In the genomic region with DNA sequence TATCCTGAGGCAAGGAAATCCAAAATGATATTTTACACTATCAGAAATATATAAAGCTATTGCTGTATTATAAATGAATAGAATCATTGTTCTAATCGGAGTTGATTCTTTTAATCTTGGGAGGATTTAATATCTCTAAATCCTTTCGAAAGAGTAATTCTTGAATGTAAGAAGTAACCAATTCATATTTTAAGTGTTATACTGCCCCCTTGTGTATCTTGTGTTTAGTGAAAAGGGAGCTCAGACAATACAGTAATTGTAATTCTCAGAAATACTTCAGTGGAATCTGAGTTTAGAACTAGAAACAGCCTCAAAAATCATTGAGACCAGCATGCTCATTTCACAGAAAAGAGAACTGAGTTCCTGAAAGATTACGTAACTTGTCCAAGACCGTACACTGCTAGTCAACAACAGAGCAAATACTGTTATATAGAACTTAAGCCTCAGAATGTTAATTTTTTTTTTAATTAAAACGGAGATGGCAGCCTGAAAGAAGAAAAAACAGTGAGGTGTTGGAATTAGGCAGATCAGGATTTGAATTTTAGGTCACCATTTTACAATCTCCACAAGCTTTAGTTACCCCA, we compare ENCODE assay signal across 8 cellular contexts. TPM values are rescaled to one million over a fixed set of nuclear protein-coding genes. Genes with fewer than 3 reads are reported as not detected.
A peak's percentile ranks its signal among the peaks of the same experiment; 100 is the strongest.
DNase-seq lines count a peak whose midpoint lies in the region; ATAC-seq and TF ChIP-seq lines count a peak whose summit lies in the region.

No MANE protein-coding gene starts in this region.

- peaks cover 3% of the 10 kb centered on the region for H3K4me1 Mint-ChIP-seq in chondrocyte (ENCODE audit: low read depth)

- no peaks in the 10 kb centered on the region for H3K4me1 ChIP-seq in right lobe of liver
- H3K4me1 ChIP-seq in effector memory CD4-positive, alpha-beta T cell (ENCODE audit: control insufficient read depth, insufficient read depth, low read length, poor library complexity, severe bottlenecking): no peaks in the 10 kb centered on the region

- H3K36me3 ChIP-seq in right lobe of liver: no peaks in the 10 kb centered on the region
- no peaks in the 10 kb centered on the region for H3K36me3 ChIP-seq in effector memory CD4-positive, alpha-beta T cell (ENCODE audit: control insufficient read depth, insufficient read depth, low read length)

- WGBS in right lobe of liver (ENCODE audit: insufficient coverage, low coverage, low lambda C conversion rate, missing lambda C conversion rate): 8% methylated on average over 5 of the region's 5 CpGs

- no peak overlapping the region for H3K27ac Mint-ChIP-seq in chondrocyte (ENCODE audit: unreplicated experiment)

- H3K27ac ChIP-seq in right lobe of liver: no peak overlapping the region
- H3K27ac ChIP-seq in effector memory CD4-positive, alpha-beta T cell (ENCODE audit: insufficient read depth, low read length, poor library complexity, severe bottlenecking): no peak overlapping the region

- ATAC-seq in GM18907 (IDR thresholded peaks at IDR 0.05; ENCODE audit: unreplicated experiment) (peak; percentile 72), right lobe of liver (peak; percentile 67 to 82 (median 72)), GM19467 (IDR thresholded peaks at IDR 0.05; ENCODE audit: unreplicated experiment) (no peak)

- DNase-seq in AG20443 (ENCODE audit: low spot score): peak; percentile 42
- DNase-seq in Jurkat, Clone E6-1 (ENCODE audit: low read depth, low spot score): peak; percentile 63
- DNase-seq in NOMO-1 treated with dmso at 0.1 percent for 144 hours (lab: John Stamatoyannopoulos, UW; ENCODE audit: unreplicated experiment): peak; percentile 9
- DNase-seq in chondrocyte (ENCODE audit: low spot score): no peak
- no peak for DNase-seq in right lobe of liver
- no peak for DNase-seq in effector memory CD4-positive, alpha-beta T cell

- H3K27me3 Mint-ChIP-seq in chondrocyte (ENCODE audit: low read depth): peaks cover 6% of the 10 kb centered on the region

- H3K36me3 Mint-ChIP-seq in chondrocyte (ENCODE audit: low read depth): no peaks in the 10 kb centered on the region

- peak; percentile 92 for TF ChIP-seq CTCF in chondrocyte (IDR thresholded peaks at IDR 0.05)
- peak; percentile 70 to 76 (median 73) for TF ChIP-seq CTCF in right lobe of liver (IDR thresholded peaks at IDR 0.05)

- no peak overlapping the region for H3K4me3 Mint-ChIP-seq in chondrocyte (ENCODE audit: unreplicated experiment)

- no peaks in the 10 kb centered on the region for H3K9me3 ChIP-seq in right lobe of liver
- no peaks in the 10 kb centered on the region for H3K9me3 ChIP-seq in effector memory CD4-positive, alpha-beta T cell (ENCODE audit: control insufficient read depth, low read length)

- no peaks in the 10 kb centered on the region for H3K27me3 ChIP-seq in right lobe of liver
- H3K27me3 ChIP-seq in effector memory CD4-positive, alpha-beta T cell (replicated peaks; ENCODE audit: control insufficient read depth, insufficient read depth, low read length, poor library complexity, severe bottlenecking): no peaks in the 10 kb centered on the region

- intact Hi-C loops in right lobe of liver (cut with DNase I): loop anchor here (10.0 kb wide), 2 partner anchors 317 to 347 kb away; no protein-coding TSS in a partner anchor

- no peak overlapping the region for H3K4me3 ChIP-seq in Jurkat, Clone E6-1 (ENCODE audit: low read length)
- no peak overlapping the region for H3K4me3 ChIP-seq in right lobe of liver
- no peak overlapping the region for H3K4me3 ChIP-seq in effector memory CD4-positive, alpha-beta T cell (ENCODE audit: insufficient read depth, low read depth, low read length, poor library complexity, severe bottlenecking)

- no peak for TF ChIP-seq POLR2A in right lobe of liver (IDR thresholded peaks at IDR 0.05)

- H3K9me3 Mint-ChIP-seq in chondrocyte (ENCODE audit: low read depth): no peaks in the 10 kb centered on the region

RNA-seq across cellular contexts. Expression of a gene that starts 42.9 kb away (rescaled TPM):
- 1.6 TPM for polyA plus RNA-seq in Jurkat, Clone E6-1 (2012; ENCODE audit: insufficient read depth, insufficient read length)
- total RNA-seq in chondrocyte: 0.07 to 0.17 TPM in 2 of 3 replicates, not detected in the other
- total RNA-seq in right lobe of liver: under 1 TPM; 0.07 to 0.25 (median 0.17) TPM

Comparison
In these comparisons a context has a peak if more than half of its experiments do, and no peak if none do; other contexts are left out.
1. DNase-seq: peak in AG20443 (single experiment), Jurkat, Clone E6-1 (single experiment) and NOMO-1 treated with dmso at 0.1 percent for 144 hours (single experiment); none in chondrocyte (single experiment), right lobe of liver (0 of 3) and effector memory CD4-positive, alpha-beta T cell (0 of 3).